Comparison of ENCODE assay signal across 8 cellular contexts in genomic region chr1:38029081-38029681, GRCh38. TPM values are rescaled to one million over a fixed set of nuclear protein-coding genes. Genes with fewer than 3 reads are reported as not detected.
A peak's percentile ranks its signal among the peaks of the same experiment; 100 is the strongest.
DNase-seq lines count a peak whose midpoint lies in the region; ATAC-seq lines count a peak whose summit lies in the region.

No MANE protein-coding gene starts in this region.

- H4K91ac ChIP-seq in neuronal stem cell (ENCODE audit: low read depth, low read length, poor library complexity), result no peak overlapping the region

- H3K79me1 ChIP-seq in neuronal stem cell (ENCODE audit: low read depth, low read length), result no peaks in the 10 kb centered on the region

- peak overlapping the region; percentile 23 for H2BK12ac ChIP-seq in neuronal stem cell (ENCODE audit: low read length)

- peak; percentile 49 for DNase-seq in GM23248
- DNase-seq in NCI-H345 (lab: John Stamatoyannopoulos, UW), result peak; percentile 83
- DNase-seq in dermis blood vessel endothelial cell, result peak; percentile 34
- DNase-seq in neuronal stem cell (ENCODE audit: low spot score), result no peak
- no peak for DNase-seq in activated CD4-positive, CD25-positive, alpha-beta regulatory T cell (lab: John Stamatoyannopoulos, UW)
- DNase-seq in GM19240 (ENCODE audit: insufficient read length, low spot score), result no peak
- DNase-seq in stimulated activated CD4-positive, alpha-beta T cell treated with anti-CD3 and anti-CD28 coated beads, Interleukin-4, amount 100 ng/mL, for 1 hour, result no peak

- H2AK5ac ChIP-seq in neuronal stem cell (ENCODE audit: low read depth, low read length), result peak overlapping the region; percentile 91

- no peaks in the 10 kb centered on the region for H3K9me3 ChIP-seq in GM23248 (ENCODE audit: low read depth)
- no peaks in the 10 kb centered on the region for H3K9me3 ChIP-seq in neuronal stem cell (replicated peaks in 1 of 2; ENCODE audit: control insufficient read depth in 2 of 2, insufficient read depth in 1 of 2, low read depth in 1 of 2, low read length in 2 of 2)

- peak overlapping the region; percentile 29 for H3K23ac ChIP-seq in neuronal stem cell (ENCODE audit: low read depth, low read length, poor library complexity)

- H3K27me3 ChIP-seq in GM23248 (replicated peaks; ENCODE audit: insufficient read depth), result no peaks in the 10 kb centered on the region
- no peaks in the 10 kb centered on the region for H3K27me3 ChIP-seq in neuronal stem cell (ENCODE audit: control insufficient read depth in 3 of 3, insufficient read depth in 3 of 3, low read depth in 1 of 3, low read length in 3 of 3)

- in situ Hi-C loops in GM23248 (cut with MboI), result loop anchor here (10.0 kb wide), 1 partner anchor 796 kb away; no protein-coding TSS in a partner anchor

- peaks cover 8% of the 10 kb centered on the region; the same call in 1 of the 2 replicates for H3K36me3 ChIP-seq in GM23248 (ENCODE audit: low read depth)
- H3K36me3 ChIP-seq in neuronal stem cell (replicated peaks in 1 of 2; ENCODE audit: control insufficient read depth in 2 of 2, insufficient read depth in 2 of 2, low read length in 2 of 2), result peaks cover 13 to 26% of the 10 kb centered on the region in 2 donors

- H3K14ac ChIP-seq in neuronal stem cell (ENCODE audit: low read length), result peak overlapping the region; percentile 50

- 21 to 26% methylated on average over 23 of the region's 23 CpGs for WGBS in GM23248 (ENCODE audit: low coverage in 1 of 2, low lambda C conversion rate in 2 of 2, missing lambda C conversion rate in 2 of 2), 2 experiments
- WGBS in neuronal stem cell (ENCODE audit: extremely low coverage in 2 of 2, insufficient read length in 2 of 2, insufficient replicate concordance in 1 of 2), 2 donors, result no CpG with 5 or more reads among the region's 23 CpGs

- no peaks in the 10 kb centered on the region for H3K79me2 ChIP-seq in GM23248 (ENCODE audit: insufficient read depth)

- peak overlapping the region; percentile 19 for H3K4ac ChIP-seq in neuronal stem cell (ENCODE audit: low read length)

- H4K20me1 ChIP-seq in GM23248 (ENCODE audit: insufficient read depth), result no peaks in the 10 kb centered on the region

- H3K4me1 ChIP-seq in GM23248 (ENCODE audit: insufficient read depth) (peaks cover 28% of the 10 kb centered on the region), neuronal stem cell (ENCODE audit: control insufficient read depth in 2 of 2, insufficient read depth in 1 of 2, low read depth in 1 of 2, low read length in 2 of 2) (peaks cover 23 to 38% of the 10 kb centered on the region in 2 donors)

- H2AFZ ChIP-seq in GM23248, result peak overlapping the region; percentile 26; the same call in 1 of the 2 replicates
- no peak overlapping the region for H2AFZ ChIP-seq in neuronal stem cell (ENCODE audit: low read length)

- no peak overlapping the region for H2BK120ac ChIP-seq in neuronal stem cell (ENCODE audit: low read depth, low read length)

- H3K4me2 ChIP-seq in GM23248 (ENCODE audit: unreplicated experiment) (peak overlapping the region; percentile 70), neuronal stem cell (ENCODE audit: insufficient read depth, low read length, poor library complexity, severe bottlenecking) (peak overlapping the region; percentile 36)

- H2BK5ac ChIP-seq in neuronal stem cell (ENCODE audit: low read length), result no peak overlapping the region

- H2BK15ac ChIP-seq in neuronal stem cell (ENCODE audit: low read length), result peak overlapping the region; percentile 2

- no peak for ATAC-seq in HG02588 (IDR thresholded peaks at IDR 0.05; ENCODE audit: unreplicated experiment)

- no peak overlapping the region for H4K8ac ChIP-seq in neuronal stem cell (ENCODE audit: low read depth, low read length)

- H3K9ac ChIP-seq in GM23248 (peak overlapping the region; percentile 54), neuronal stem cell (ENCODE audit: low read depth, low read length, poor library complexity) (no peak overlapping the region)

- H3K18ac ChIP-seq in neuronal stem cell (ENCODE audit: low read length), result peak overlapping the region; percentile 94

- peaks cover 21% of the 10 kb centered on the region; the same call in 1 of the 2 replicates for H3F3A ChIP-seq in GM23248 (ENCODE audit: insufficient read depth)

- H3K4me3 ChIP-seq in GM23248 (no peak overlapping the region), neuronal stem cell (ENCODE audit: low read length in 2 of 2) (no peak overlapping the region)

- H3K9me2 ChIP-seq in GM23248 (ENCODE audit: insufficient read depth), result no peaks in the 10 kb centered on the region

- H3K27ac ChIP-seq in GM23248 (no peak overlapping the region), neuronal stem cell (replicated peaks; ENCODE audit: low read length) (no peak overlapping the region)

RNA-seq across cellular contexts. Expression of gene UTP11, which starts 16.6 kb away (rescaled TPM):
- total RNA-seq in GM23248 (2014; rRNA removed; shearing (Covaris generic)), result 25.8 and 37.1 TPM in 2 replicates
- polyA plus RNA-seq in GM23248 (2016; fragmentation: Nextera tagmentation; extraction: Ambion mirVana), result 51.0 and 54.3 TPM in 2 replicates
- total RNA-seq in dermis blood vessel endothelial cell, result 47.0 and 47.5 TPM in 2 replicates
- polyA plus RNA-seq in neuronal stem cell (2013, experiment 1 of 2), result 52.4 TPM
- polyA plus RNA-seq in neuronal stem cell (2013, experiment 2 of 2), result 53.8 TPM

RNA-seq across cellular contexts. Expression of gene POU3F1, which starts 17.4 kb away (rescaled TPM):
- total RNA-seq in GM23248 (2014; rRNA removed; shearing (Covaris generic)), result not detected in 2 replicates
- not detected in 2 replicates for polyA plus RNA-seq in GM23248 (2016; fragmentation: Nextera tagmentation; extraction: Ambion mirVana)
- under 0.01 and 0.05 TPM in 2 replicates for total RNA-seq in dermis blood vessel endothelial cell
- polyA plus RNA-seq in neuronal stem cell (2013, experiment 1 of 2), result 34.6 TPM
- polyA plus RNA-seq in neuronal stem cell (2013, experiment 2 of 2), result 34.4 TPM

RNA-seq across cellular contexts. Expression of gene FHL3, which starts 23.9 kb away (rescaled TPM):
- total RNA-seq in GM23248 (2014; rRNA removed; shearing (Covaris generic)), result 26.9 and 31.7 TPM in 2 replicates
- polyA plus RNA-seq in GM23248 (2016; fragmentation: Nextera tagmentation; extraction: Ambion mirVana), result 44.4 and 48.0 TPM in 2 replicates
- 12.4 and 20.2 TPM in 2 replicates for total RNA-seq in dermis blood vessel endothelial cell
- polyA plus RNA-seq in neuronal stem cell (2013, experiment 1 of 2), result 26.5 TPM
- 25.9 TPM for polyA plus RNA-seq in neuronal stem cell (2013, experiment 2 of 2)

RNA-seq across cellular contexts. Expression of gene SF3A3, which starts 39.4 kb away (rescaled TPM):
- total RNA-seq in GM23248 (2014; rRNA removed; shearing (Covaris generic)), result 37.9 and 62.3 TPM in 2 replicates
- polyA plus RNA-seq in GM23248 (2016; fragmentation: Nextera tagmentation; extraction: Ambion mirVana), result 63.4 and 72.3 TPM in 2 replicates
- 73.7 and 136 TPM in 2 replicates for total RNA-seq in dermis blood vessel endothelial cell
- 53.3 TPM for polyA plus RNA-seq in neuronal stem cell (2013, experiment 1 of 2)
- polyA plus RNA-seq in neuronal stem cell (2013, experiment 2 of 2), result 50.9 TPM

Comparison
In these comparisons a context has a peak if more than half of its experiments do, and no peak if none do; other contexts are left out.
1. DNase-seq: peak in GM23248 (single experiment), NCI-H345 (single experiment) and dermis blood vessel endothelial cell (single experiment); none in neuronal stem cell (single experiment), activated CD4-positive, CD25-positive, alpha-beta regulatory T cell (0 of 4), GM19240 (single experiment) and stimulated activated CD4-positive, alpha-beta T cell treated with anti-CD3 and anti-CD28 coated beads, Interleukin-4, amount 100 ng/mL, for 1 hour (single experiment).